In genomic region chr1:224005973-224006372, GRCh38 we compare ENCODE assay signal across 2 cellular contexts.
DNase-seq lines count a peak whose midpoint lies in the region; ATAC-seq and TF ChIP-seq lines count a peak whose summit lies in the region.
"Not testable (repeated sequence)": the region's sequence is repeated elsewhere in the genome, so short reads cannot be mapped to it uniquely, and the experiment has no call there.

No MANE protein-coding gene starts in this region.

- H3K9me3 Mint-ChIP-seq in endothelial cell (ENCODE audit: unreplicated experiment); stimulated activated naive B cell treated with anti-CD40 and anti-IgM and Interleukin-4, amounts not matched to agents 10 μg/mL and 1 μg/mL and 100 μg/mL, for 72 hours: not testable (repeated sequence)

- peaks cover 32% of the 10 kb centered on the region for H3K36me3 Mint-ChIP-seq in endothelial cell (ENCODE audit: low read depth, unreplicated experiment)
- H3K36me3 Mint-ChIP-seq in stimulated activated naive B cell treated with anti-CD40 and anti-IgM and Interleukin-4, amounts not matched to agents 10 μg/mL and 1 μg/mL and 100 μg/mL, for 72 hours = not testable (repeated sequence)

- not testable (repeated sequence) for DNase-seq in endothelial cell (ENCODE audit: low spot score); stimulated activated naive B cell treated with anti-CD40 and anti-IgM and Interleukin-4, amounts not matched to agents 10 μg/mL and 1 μg/mL and 100 μg/mL, for 72 hours

- peak overlapping the region; percentile 6 for H3K4me3 Mint-ChIP-seq in endothelial cell (ENCODE audit: unreplicated experiment)
- not testable (repeated sequence) for H3K4me3 Mint-ChIP-seq in stimulated activated naive B cell treated with anti-CD40 and anti-IgM and Interleukin-4, amounts not matched to agents 10 μg/mL and 1 μg/mL and 100 μg/mL, for 72 hours

- peak; percentile 81 to 92 for ATAC-seq in stimulated activated naive B cell treated with anti-CD40 and anti-IgM and Interleukin-4, amounts not matched to agents 10 μg/mL and 1 μg/mL and 100 μg/mL, for 72 hours (replicated peaks)

- H3K27ac Mint-ChIP-seq in endothelial cell (ENCODE audit: unreplicated experiment) = not testable (repeated sequence)
- peak overlapping the region; percentile 62 for H3K27ac Mint-ChIP-seq in stimulated activated naive B cell treated with anti-CD40 and anti-IgM and Interleukin-4, amounts not matched to agents 10 μg/mL and 1 μg/mL and 100 μg/mL, for 72 hours

- H3K4me1 Mint-ChIP-seq in endothelial cell (ENCODE audit: unreplicated experiment) = not testable (repeated sequence)
- peaks cover 4 to 11% of the 10 kb centered on the region in 2 donors for H3K4me1 Mint-ChIP-seq in stimulated activated naive B cell treated with anti-CD40 and anti-IgM and Interleukin-4, amounts not matched to agents 10 μg/mL and 1 μg/mL and 100 μg/mL, for 72 hours

- TF ChIP-seq CTCF in endothelial cell (IDR thresholded peaks at IDR 0.05; ENCODE audit: unreplicated experiment) = not testable (repeated sequence)

- not testable (repeated sequence) for H3K27me3 Mint-ChIP-seq in endothelial cell (ENCODE audit: unreplicated experiment); stimulated activated naive B cell treated with anti-CD40 and anti-IgM and Interleukin-4, amounts not matched to agents 10 μg/mL and 1 μg/mL and 100 μg/mL, for 72 hours
